1 cellular context compared by ENCODE assay signal in genomic region chrX:123859828-123860505, GRCh38.
A peak's percentile ranks its signal among the peaks of the same experiment; 100 is the strongest.
TF ChIP-seq lines count a peak whose summit lies in the region.

TSS of gene XIAP (plus strand) at chrX:123860053. CDS start at chrX:123885663, 25,610 bp downstream.

TF ChIP-seq in K562, 482 proteins besides CTCF, POLR2A, EP300 and RAD21 (continued from another document and continues in another):
- TF ChIP-seq, protein P1, sequence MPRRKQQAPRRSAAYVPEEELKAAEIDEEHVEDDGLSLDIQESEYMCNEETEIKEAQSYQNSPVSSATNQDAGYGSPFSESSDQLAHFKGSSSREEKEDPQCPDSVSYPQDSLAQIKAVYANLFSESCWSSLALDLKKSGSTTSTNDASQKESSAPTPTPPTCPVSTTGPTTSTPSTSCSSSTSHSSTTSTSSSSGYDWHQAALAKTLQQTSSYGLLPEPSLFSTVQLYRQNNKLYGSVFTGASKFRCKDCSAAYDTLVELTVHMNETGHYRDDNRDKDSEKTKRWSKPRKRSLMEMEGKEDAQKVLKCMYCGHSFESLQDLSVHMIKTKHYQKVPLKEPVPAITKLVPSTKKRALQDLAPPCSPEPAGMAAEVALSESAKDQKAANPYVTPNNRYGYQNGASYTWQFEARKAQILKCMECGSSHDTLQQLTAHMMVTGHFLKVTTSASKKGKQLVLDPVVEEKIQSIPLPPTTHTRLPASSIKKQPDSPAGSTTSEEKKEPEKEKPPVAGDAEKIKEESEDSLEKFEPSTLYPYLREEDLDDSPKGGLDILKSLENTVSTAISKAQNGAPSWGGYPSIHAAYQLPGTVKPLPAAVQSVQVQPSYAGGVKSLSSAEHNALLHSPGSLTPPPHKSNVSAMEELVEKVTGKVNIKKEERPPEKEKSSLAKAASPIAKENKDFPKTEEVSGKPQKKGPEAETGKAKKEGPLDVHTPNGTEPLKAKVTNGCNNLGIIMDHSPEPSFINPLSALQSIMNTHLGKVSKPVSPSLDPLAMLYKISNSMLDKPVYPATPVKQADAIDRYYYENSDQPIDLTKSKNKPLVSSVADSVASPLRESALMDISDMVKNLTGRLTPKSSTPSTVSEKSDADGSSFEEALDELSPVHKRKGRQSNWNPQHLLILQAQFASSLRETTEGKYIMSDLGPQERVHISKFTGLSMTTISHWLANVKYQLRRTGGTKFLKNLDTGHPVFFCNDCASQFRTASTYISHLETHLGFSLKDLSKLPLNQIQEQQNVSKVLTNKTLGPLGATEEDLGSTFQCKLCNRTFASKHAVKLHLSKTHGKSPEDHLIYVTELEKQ (CRISPR knock-in tag; IDR thresholded peaks at IDR 0.05), result no peak
- TF ChIP-seq CBX8 (IDR thresholded peaks at IDR 0.05; ENCODE audit: borderline replicate concordance, extremely low read depth, low read depth, low read length, poor library complexity, severe bottlenecking), result no peak
- TF ChIP-seq NFYB (IDR thresholded peaks at IDR 0.05; ENCODE audit: extremely low read depth, insufficient read length), result no peak
- TF ChIP-seq ETV1 (tag; conservative IDR thresholded peaks at IDR 0.05; ENCODE audit: low read depth), result peak; percentile 71
- TF ChIP-seq, protein P2, sequence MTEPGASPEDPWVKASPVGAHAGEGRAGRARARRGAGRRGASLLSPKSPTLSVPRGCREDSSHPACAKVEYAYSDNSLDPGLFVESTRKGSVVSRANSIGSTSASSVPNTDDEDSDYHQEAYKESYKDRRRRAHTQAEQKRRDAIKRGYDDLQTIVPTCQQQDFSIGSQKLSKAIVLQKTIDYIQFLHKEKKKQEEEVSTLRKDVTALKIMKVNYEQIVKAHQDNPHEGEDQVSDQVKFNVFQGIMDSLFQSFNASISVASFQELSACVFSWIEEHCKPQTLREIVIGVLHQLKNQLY (CRISPR knock-in tag; conservative IDR thresholded peaks at IDR 0.05), result no peak
- TF ChIP-seq, protein P3, sequence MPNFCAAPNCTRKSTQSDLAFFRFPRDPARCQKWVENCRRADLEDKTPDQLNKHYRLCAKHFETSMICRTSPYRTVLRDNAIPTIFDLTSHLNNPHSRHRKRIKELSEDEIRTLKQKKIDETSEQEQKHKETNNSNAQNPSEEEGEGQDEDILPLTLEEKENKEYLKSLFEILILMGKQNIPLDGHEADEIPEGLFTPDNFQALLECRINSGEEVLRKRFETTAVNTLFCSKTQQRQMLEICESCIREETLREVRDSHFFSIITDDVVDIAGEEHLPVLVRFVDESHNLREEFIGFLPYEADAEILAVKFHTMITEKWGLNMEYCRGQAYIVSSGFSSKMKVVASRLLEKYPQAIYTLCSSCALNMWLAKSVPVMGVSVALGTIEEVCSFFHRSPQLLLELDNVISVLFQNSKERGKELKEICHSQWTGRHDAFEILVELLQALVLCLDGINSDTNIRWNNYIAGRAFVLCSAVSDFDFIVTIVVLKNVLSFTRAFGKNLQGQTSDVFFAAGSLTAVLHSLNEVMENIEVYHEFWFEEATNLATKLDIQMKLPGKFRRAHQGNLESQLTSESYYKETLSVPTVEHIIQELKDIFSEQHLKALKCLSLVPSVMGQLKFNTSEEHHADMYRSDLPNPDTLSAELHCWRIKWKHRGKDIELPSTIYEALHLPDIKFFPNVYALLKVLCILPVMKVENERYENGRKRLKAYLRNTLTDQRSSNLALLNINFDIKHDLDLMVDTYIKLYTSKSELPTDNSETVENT (CRISPR knock-in tag; IDR thresholded peaks at IDR 0.05), result no peak
- no peak for TF ChIP-seq BHLHE40 (IDR thresholded peaks at IDR 0.05; ENCODE audit: low read length)
- no peak for TF ChIP-seq SMARCE1 (IDR thresholded peaks at IDR 0.05)
- TF ChIP-seq FOXM1 (IDR thresholded peaks at IDR 0.05; ENCODE audit: low read depth), result no peak
- TF ChIP-seq FOXM1 (CRISPR knock-in tag; IDR thresholded peaks at IDR 0.05; ENCODE audit: low read depth), result no peak
- TF ChIP-seq CEBPZ (IDR thresholded peaks at IDR 0.05; ENCODE audit: borderline replicate concordance, low read depth, low read length), result no peak
- TF ChIP-seq CBFB (CRISPR knock-in tag; IDR thresholded peaks at IDR 0.05), result no peak
- TF ChIP-seq ZKSCAN8 (CRISPR knock-in tag; IDR thresholded peaks at IDR 0.05), result peak; percentile 21; the same call in 1 of the 2 replicates
- TF ChIP-seq ZZZ3 (IDR thresholded peaks at IDR 0.05), result no peak
- TF ChIP-seq MTA3 (IDR thresholded peaks at IDR 0.05; ENCODE audit: borderline replicate concordance), result peak; percentile 48; the same call in 1 of the 2 replicates
- TF ChIP-seq ZNF282 (CRISPR knock-in tag; IDR thresholded peaks at IDR 0.05), result no peak
- peak; percentile 50 for TF ChIP-seq ELF1 (tag; IDR thresholded peaks at IDR 0.05)
- no peak for TF ChIP-seq CCAR2 (IDR thresholded peaks at IDR 0.05; ENCODE audit: low read depth, low read length)
- TF ChIP-seq SIRT6 (IDR thresholded peaks at IDR 0.05; ENCODE audit: low read depth, low read length), result no peak
- TF ChIP-seq ZNF75A (CRISPR knock-in tag; IDR thresholded peaks at IDR 0.05), result no peak
- TF ChIP-seq GABPB1 (CRISPR knock-in tag; IDR thresholded peaks at IDR 0.05), result peak; percentile 77; the same call in 1 of the 2 replicates
- TF ChIP-seq POLR3A (IDR thresholded peaks at IDR 0.05; ENCODE audit: borderline replicate concordance, extremely low read depth, insufficient read depth, insufficient read length), result no peak
- TF ChIP-seq TBL1XR1 (IDR thresholded peaks at IDR 0.05; ENCODE audit: low read length in 2 of 2), result no peak
- TF ChIP-seq ZNF174 (CRISPR knock-in tag; IDR thresholded peaks at IDR 0.05), result no peak
- no peak for TF ChIP-seq HNRNPH1 (optimal IDR thresholded peaks at IDR 0.05; ENCODE audit: low read depth, low read length)
- TF ChIP-seq, protein P4, sequence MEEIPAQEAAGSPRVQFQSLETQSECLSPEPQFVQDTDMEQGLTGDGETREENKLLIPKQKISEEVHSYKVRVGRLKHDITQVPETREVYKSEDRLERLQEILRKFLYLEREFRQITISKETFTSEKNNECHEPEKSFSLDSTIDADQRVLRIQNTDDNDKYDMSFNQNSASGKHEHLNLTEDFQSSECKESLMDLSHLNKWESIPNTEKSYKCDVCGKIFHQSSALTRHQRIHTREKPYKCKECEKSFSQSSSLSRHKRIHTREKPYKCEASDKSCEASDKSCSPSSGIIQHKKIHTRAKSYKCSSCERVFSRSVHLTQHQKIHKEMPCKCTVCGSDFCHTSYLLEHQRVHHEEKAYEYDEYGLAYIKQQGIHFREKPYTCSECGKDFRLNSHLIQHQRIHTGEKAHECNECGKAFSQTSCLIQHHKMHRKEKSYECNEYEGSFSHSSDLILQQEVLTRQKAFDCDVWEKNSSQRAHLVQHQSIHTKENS (CRISPR knock-in tag; IDR thresholded peaks at IDR 0.05), result no peak
- TF ChIP-seq, protein P5, sequence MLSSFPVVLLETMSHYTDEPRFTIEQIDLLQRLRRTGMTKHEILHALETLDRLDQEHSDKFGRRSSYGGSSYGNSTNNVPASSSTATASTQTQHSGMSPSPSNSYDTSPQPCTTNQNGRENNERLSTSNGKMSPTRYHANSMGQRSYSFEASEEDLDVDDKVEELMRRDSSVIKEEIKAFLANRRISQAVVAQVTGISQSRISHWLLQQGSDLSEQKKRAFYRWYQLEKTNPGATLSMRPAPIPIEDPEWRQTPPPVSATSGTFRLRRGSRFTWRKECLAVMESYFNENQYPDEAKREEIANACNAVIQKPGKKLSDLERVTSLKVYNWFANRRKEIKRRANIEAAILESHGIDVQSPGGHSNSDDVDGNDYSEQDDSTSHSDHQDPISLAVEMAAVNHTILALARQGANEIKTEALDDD (IDR thresholded peaks at IDR 0.05), result no peak
- no peak for TF ChIP-seq MEF2A (IDR thresholded peaks at IDR 0.05; ENCODE audit: control insufficient read depth, low read depth, low read length)
- no peak for TF ChIP-seq GTF2A2 (tag; IDR thresholded peaks at IDR 0.05)
- TF ChIP-seq SMARCA5 (IDR thresholded peaks at IDR 0.05), result no peak
- TF ChIP-seq, protein P6, sequence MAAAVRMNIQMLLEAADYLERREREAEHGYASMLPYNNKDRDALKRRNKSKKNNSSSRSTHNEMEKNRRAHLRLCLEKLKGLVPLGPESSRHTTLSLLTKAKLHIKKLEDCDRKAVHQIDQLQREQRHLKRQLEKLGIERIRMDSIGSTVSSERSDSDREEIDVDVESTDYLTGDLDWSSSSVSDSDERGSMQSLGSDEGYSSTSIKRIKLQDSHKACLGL (CRISPR knock-in tag; IDR thresholded peaks at IDR 0.05; ENCODE audit: borderline replicate concordance, poor library complexity, severe bottlenecking), result no peak
- no peak for TF ChIP-seq TAF15 (IDR thresholded peaks at IDR 0.05; ENCODE audit: low read depth, low read length)
- no peak for TF ChIP-seq MBD2 (IDR thresholded peaks at IDR 0.05; ENCODE audit: borderline replicate concordance, low read depth)
- no peak for TF ChIP-seq EHMT2 (IDR thresholded peaks at IDR 0.05)
- 0 out of 4 replicates have a peak, but pooled peaks of 1 of the 2 experiments have one; percentile 20 for TF ChIP-seq KDM4B (IDR thresholded peaks at IDR 0.05; ENCODE audit: borderline replicate concordance in 2 of 2, low read depth in 1 of 2)
- TF ChIP-seq SUPT5H (IDR thresholded peaks at IDR 0.05), result peak; percentile 85
- peak; percentile 47 for TF ChIP-seq RBBP5 (IDR thresholded peaks at IDR 0.05; ENCODE audit: borderline replicate concordance, insufficient read depth, low read length, poor library complexity, severe bottlenecking)
- TF ChIP-seq, protein P7, sequence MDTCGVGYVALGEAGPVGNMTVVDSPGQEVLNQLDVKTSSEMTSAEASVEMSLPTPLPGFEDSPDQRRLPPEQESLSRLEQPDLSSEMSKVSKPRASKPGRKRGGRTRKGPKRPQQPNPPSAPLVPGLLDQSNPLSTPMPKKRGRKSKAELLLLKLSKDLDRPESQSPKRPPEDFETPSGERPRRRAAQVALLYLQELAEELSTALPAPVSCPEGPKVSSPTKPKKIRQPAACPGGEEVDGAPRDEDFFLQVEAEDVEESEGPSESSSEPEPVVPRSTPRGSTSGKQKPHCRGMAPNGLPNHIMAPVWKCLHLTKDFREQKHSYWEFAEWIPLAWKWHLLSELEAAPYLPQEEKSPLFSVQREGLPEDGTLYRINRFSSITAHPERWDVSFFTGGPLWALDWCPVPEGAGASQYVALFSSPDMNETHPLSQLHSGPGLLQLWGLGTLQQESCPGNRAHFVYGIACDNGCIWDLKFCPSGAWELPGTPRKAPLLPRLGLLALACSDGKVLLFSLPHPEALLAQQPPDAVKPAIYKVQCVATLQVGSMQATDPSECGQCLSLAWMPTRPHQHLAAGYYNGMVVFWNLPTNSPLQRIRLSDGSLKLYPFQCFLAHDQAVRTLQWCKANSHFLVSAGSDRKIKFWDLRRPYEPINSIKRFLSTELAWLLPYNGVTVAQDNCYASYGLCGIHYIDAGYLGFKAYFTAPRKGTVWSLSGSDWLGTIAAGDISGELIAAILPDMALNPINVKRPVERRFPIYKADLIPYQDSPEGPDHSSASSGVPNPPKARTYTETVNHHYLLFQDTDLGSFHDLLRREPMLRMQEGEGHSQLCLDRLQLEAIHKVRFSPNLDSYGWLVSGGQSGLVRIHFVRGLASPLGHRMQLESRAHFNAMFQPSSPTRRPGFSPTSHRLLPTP (IDR thresholded peaks at IDR 0.05; ENCODE audit: borderline replicate concordance, extremely low read depth, insufficient read length), result no peak
- no peak for TF ChIP-seq MAFK (IDR thresholded peaks at IDR 0.05; ENCODE audit: low read length)
- TF ChIP-seq, protein P8, sequence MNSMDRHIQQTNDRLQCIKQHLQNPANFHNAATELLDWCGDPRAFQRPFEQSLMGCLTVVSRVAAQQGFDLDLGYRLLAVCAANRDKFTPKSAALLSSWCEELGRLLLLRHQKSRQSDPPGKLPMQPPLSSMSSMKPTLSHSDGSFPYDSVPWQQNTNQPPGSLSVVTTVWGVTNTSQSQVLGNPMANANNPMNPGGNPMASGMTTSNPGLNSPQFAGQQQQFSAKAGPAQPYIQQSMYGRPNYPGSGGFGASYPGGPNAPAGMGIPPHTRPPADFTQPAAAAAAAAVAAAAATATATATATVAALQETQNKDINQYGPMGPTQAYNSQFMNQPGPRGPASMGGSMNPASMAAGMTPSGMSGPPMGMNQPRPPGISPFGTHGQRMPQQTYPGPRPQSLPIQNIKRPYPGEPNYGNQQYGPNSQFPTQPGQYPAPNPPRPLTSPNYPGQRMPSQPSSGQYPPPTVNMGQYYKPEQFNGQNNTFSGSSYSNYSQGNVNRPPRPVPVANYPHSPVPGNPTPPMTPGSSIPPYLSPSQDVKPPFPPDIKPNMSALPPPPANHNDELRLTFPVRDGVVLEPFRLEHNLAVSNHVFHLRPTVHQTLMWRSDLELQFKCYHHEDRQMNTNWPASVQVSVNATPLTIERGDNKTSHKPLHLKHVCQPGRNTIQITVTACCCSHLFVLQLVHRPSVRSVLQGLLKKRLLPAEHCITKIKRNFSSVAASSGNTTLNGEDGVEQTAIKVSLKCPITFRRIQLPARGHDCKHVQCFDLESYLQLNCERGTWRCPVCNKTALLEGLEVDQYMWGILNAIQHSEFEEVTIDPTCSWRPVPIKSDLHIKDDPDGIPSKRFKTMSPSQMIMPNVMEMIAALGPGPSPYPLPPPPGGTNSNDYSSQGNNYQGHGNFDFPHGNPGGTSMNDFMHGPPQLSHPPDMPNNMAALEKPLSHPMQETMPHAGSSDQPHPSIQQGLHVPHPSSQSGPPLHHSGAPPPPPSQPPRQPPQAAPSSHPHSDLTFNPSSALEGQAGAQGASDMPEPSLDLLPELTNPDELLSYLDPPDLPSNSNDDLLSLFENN (IDR thresholded peaks at IDR 0.05; ENCODE audit: low read depth in 2 of 2, low read length in 2 of 2), result no peak
- no peak for TF ChIP-seq ASH1L (IDR thresholded peaks at IDR 0.05; ENCODE audit: borderline replicate concordance, low read depth, partially characterized antibody)
- TF ChIP-seq CBFA2T2 (conservative IDR thresholded peaks at IDR 0.05), result no peak
- TF ChIP-seq NCOR1 (IDR thresholded peaks at IDR 0.05), result 0 out of 2 replicates have a peak, but pooled peaks have one; percentile 16
- TF ChIP-seq ZNF668 (CRISPR knock-in tag; IDR thresholded peaks at IDR 0.05), result no peak
- TF ChIP-seq, protein P9, sequence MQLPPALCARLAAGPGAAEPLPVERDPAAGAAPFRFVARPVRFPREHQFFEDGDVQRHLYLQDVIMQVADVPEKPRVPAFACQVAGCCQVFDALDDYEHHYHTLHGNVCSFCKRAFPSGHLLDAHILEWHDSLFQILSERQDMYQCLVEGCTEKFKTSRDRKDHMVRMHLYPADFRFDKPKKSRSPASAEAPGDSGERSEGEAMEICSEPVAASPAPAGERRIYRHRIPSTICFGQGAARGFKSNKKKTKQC (CRISPR knock-in tag; IDR thresholded peaks at IDR 0.05), result no peak
